In the genomic region with DNA sequence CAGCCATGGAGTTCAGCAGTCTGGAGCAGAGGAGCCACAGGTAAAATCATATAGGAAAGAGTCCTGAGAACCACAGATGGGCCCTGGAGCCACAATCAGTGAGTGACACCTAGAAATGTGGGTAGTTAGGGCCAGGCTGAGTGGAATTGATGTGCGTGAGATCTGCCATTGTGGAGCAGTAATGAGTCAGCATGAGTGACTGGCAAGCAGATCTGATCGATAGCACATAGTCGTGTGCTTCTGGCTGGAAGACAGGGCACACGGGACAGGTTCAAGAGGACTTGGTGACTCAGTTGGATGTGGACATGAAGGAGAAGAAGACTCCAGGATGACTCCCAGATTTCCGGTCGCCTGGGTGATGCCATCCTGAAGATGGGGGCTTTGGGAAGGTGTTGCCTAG, we compare ENCODE assay signal across 13 cellular contexts. TPM values are rescaled to one million over a fixed set of nuclear protein-coding genes. Genes with fewer than 3 reads are reported as not detected.
A peak's percentile ranks its signal among the peaks of the same experiment; 100 is the strongest.
DNase-seq lines count a peak whose midpoint lies in the region; ATAC-seq, FAIRE-seq and TF ChIP-seq lines count a peak whose summit lies in the region.
"Had no signal": no experiment of that assay in that cellular context is flagged by ENCODE, and none has a peak within 500 bp of the region (broad histone marks: within the 10 kb centered on the region; RNA-seq: fewer than 3 reads in every experiment).

No MANE protein-coding gene starts in this region.

- H3K27me3 ChIP-seq in astrocyte (ENCODE audit: insufficient read depth, low read length), result no peaks in the 10 kb centered on the region
- H3K27me3 ChIP-seq: ascending aorta had no signal

- no peaks in the 10 kb centered on the region for H3K36me3 Mint-ChIP-seq in activated T-cell treated with anti-CD3 and anti-CD28 coated beads, Interleukin-2, amount 50 U/mL, for 24 hours (ENCODE audit: low read depth)
- H3K36me3 Mint-ChIP-seq in astrocyte (ENCODE audit: low read depth, unreplicated experiment), result no peaks in the 10 kb centered on the region
- H3K36me3 Mint-ChIP-seq: T-cell had no signal

- H3K27ac Mint-ChIP-seq in activated T-cell treated with anti-CD3 and anti-CD28 coated beads, Interleukin-2, amount 50 U/mL, for 24 hours, result peak overlapping the region; percentile 48
- H3K27ac Mint-ChIP-seq in astrocyte (ENCODE audit: unreplicated experiment), result peak overlapping the region; percentile 1
- H3K27ac Mint-ChIP-seq: T-cell had no signal

- no peak for DNase-seq in activated T-cell treated with anti-CD3 and anti-CD28 coated beads, Interleukin-2, amount 50 U/mL, for 24 hours
- DNase-seq in activated T-cell treated with anti-CD3 and anti-CD28 coated beads, Interleukin-2, amount 50 U/mL, for 1 hour, result no peak
- peak; percentile 59 for DNase-seq in OCI-M1 (lab: John Stamatoyannopoulos, UW)
- DNase-seq in astrocyte (ENCODE audit: low read depth), result no peak
- peak; percentile 20 to 36 for DNase-seq in stimulated activated CD4-positive, alpha-beta T cell treated with anti-CD3 and anti-CD28 coated beads, Interleukin-15, amount 100 ng/mL, for 48 hours (ENCODE audit: low read depth in 2 of 2)
- DNase-seq in NCI-H187 (lab: John Stamatoyannopoulos, UW), result no peak
- no peak for DNase-seq in GM10266 (ENCODE audit: extremely low spot score)
- DNase-seq: AML-193, DMS79 treated with DMSO at 0.1 percent for 48 hours, NCI-H2227 treated with DMSO at 0.1 percent for 48 hours, T-cell had no signal

- no peak overlapping the region for H2AFZ ChIP-seq in astrocyte (ENCODE audit: low read depth, low read length)

- no peak overlapping the region for H3K4me3 ChIP-seq in astrocyte (ENCODE audit: insufficient read depth, low read depth, low read length)
- H3K4me3 ChIP-seq: ascending aorta had no signal

- H3K4me1 ChIP-seq in astrocyte (ENCODE audit: insufficient read depth, low read length), result peaks cover 40% of the 10 kb centered on the region
- H3K4me1 ChIP-seq: ascending aorta had no signal

- H3K9me3 ChIP-seq in astrocyte (ENCODE audit: insufficient read depth, low read depth, low read length), result no peaks in the 10 kb centered on the region
- H3K9me3 ChIP-seq: ascending aorta had no signal

- no peak overlapping the region for H3K4me3 Mint-ChIP-seq in activated T-cell treated with anti-CD3 and anti-CD28 coated beads, Interleukin-2, amount 50 U/mL, for 24 hours
- no peak overlapping the region for H3K4me3 Mint-ChIP-seq in astrocyte (ENCODE audit: unreplicated experiment)
- H3K4me3 Mint-ChIP-seq: T-cell had no signal

- no peaks in the 10 kb centered on the region for H3K36me3 ChIP-seq in astrocyte (ENCODE audit: insufficient read depth, low read length)
- H3K36me3 ChIP-seq: ascending aorta had no signal

- peak overlapping the region; percentile 7 for H3K27ac ChIP-seq in astrocyte (ENCODE audit: low read depth, low read length)
- H3K27ac ChIP-seq: ascending aorta had no signal

- no peak overlapping the region for H3K9ac ChIP-seq in astrocyte (ENCODE audit: low read length)

- no peak for TF ChIP-seq CTCF in astrocyte (IDR thresholded peaks at IDR 0.05; ENCODE audit: insufficient read depth, low read depth, low read length)
- no peak for TF ChIP-seq CTCF in GM10266 (IDR thresholded peaks at IDR 0.05; ENCODE audit: control insufficient read depth, insufficient read depth, low read depth, missing control alignments)

- no peak for FAIRE-seq in astrocyte (lab: Jason Lieb, UNC)

- no peak overlapping the region for H3K4me2 ChIP-seq in astrocyte (ENCODE audit: low read length)

- no peak for ATAC-seq in HG03354 (IDR thresholded peaks at IDR 0.05; ENCODE audit: poor library complexity, severe bottlenecking, unreplicated experiment)
- ATAC-seq: T-cell had no signal

- peaks cover 37% of the 10 kb centered on the region for H3K4me1 Mint-ChIP-seq in activated T-cell treated with anti-CD3 and anti-CD28 coated beads, Interleukin-2, amount 50 U/mL, for 24 hours (ENCODE audit: low read depth)
- peaks cover 22% of the 10 kb centered on the region for H3K4me1 Mint-ChIP-seq in astrocyte (ENCODE audit: low read depth, unreplicated experiment)

- H3K9me3 Mint-ChIP-seq in activated T-cell treated with anti-CD3 and anti-CD28 coated beads, Interleukin-2, amount 50 U/mL, for 24 hours, result no peaks in the 10 kb centered on the region
- peaks cover 2% of the 10 kb centered on the region for H3K9me3 Mint-ChIP-seq in astrocyte (ENCODE audit: unreplicated experiment)
- H3K9me3 Mint-ChIP-seq: T-cell had no signal

- H3K79me2 ChIP-seq in astrocyte (ENCODE audit: insufficient read depth, low read length), result peaks cover 53% of the 10 kb centered on the region

- H4K20me1 ChIP-seq in astrocyte (ENCODE audit: insufficient read depth, low read length), result peaks cover 1% of the 10 kb centered on the region

- peaks cover 45% of the 10 kb centered on the region for H3K27me3 Mint-ChIP-seq in activated T-cell treated with anti-CD3 and anti-CD28 coated beads, Interleukin-2, amount 50 U/mL, for 24 hours
- peaks cover 2% of the 10 kb centered on the region for H3K27me3 Mint-ChIP-seq in astrocyte (ENCODE audit: low read depth, unreplicated experiment)
- H3K27me3 Mint-ChIP-seq: T-cell had no signal

RNA-seq across cellular contexts. Expression of a gene that starts 12.3 kb away (rescaled TPM):
- 4.0 and 5.5 TPM in 2 replicates for total RNA-seq in astrocyte
- total RNA-seq: ascending aorta had no signal

RNA-seq across cellular contexts. Expression of a gene that starts 42.3 kb away (rescaled TPM):
- 19.0 and 21.5 TPM in 2 replicates for total RNA-seq in astrocyte

RNA-seq across cellular contexts. Expression of a gene that starts 42.4 kb away (rescaled TPM):
- total RNA-seq in astrocyte, result 21.9 and 25.7 TPM in 2 replicates

Comparison
In these comparisons a context has a peak if more than half of its experiments do, and no peak if none do; other contexts are left out.
1. DNase-seq: peak in OCI-M1 (single experiment) and stimulated activated CD4-positive, alpha-beta T cell treated with anti-CD3 and anti-CD28 coated beads, Interleukin-15, amount 100 ng/mL, for 48 hours (2 of 2); none in activated T-cell treated with anti-CD3 and anti-CD28 coated beads, Interleukin-2, amount 50 U/mL, for 24 hours (single experiment), activated T-cell treated with anti-CD3 and anti-CD28 coated beads, Interleukin-2, amount 50 U/mL, for 1 hour (single experiment), astrocyte (single experiment), NCI-H187 (0 of 2) and GM10266 (single experiment).